8 cellular contexts compared by ENCODE assay signal in genomic region chr4:55397024-55397520, GRCh38. TPM values are rescaled to one million over a fixed set of nuclear protein-coding genes. Genes with fewer than 3 reads are reported as not detected.
A peak's percentile ranks its signal among the peaks of the same experiment; 100 is the strongest.
DNase-seq lines count a peak whose midpoint lies in the region; ATAC-seq and TF ChIP-seq lines count a peak whose summit lies in the region.

No MANE protein-coding gene starts in this region.

- ATAC-seq in mucosa of descending colon (no peak), HG02588 (IDR thresholded peaks at IDR 0.05; ENCODE audit: unreplicated experiment) (no peak), HG02885 (IDR thresholded peaks at IDR 0.05; ENCODE audit: poor library complexity, unreplicated experiment) (no peak)

- no peaks in the 10 kb centered on the region for H3K36me3 ChIP-seq in mucosa of descending colon (ENCODE audit: low read depth)

- peak; percentile 8 for DNase-seq in G401 (ENCODE audit: low spot score)
- DNase-seq in NCI-H69 (lab: John Stamatoyannopoulos, UW), result peak; percentile 40
- peak; percentile 28 for DNase-seq in choroid plexus epithelial cell (ENCODE audit: low read depth)
- DNase-seq in mucosa of descending colon, result no peak
- no peak for DNase-seq in activated effector memory CD4-positive, alpha-beta T cell treated with Interleukin-2 at 50 U/mL for 16 hours
- no peak for DNase-seq in NCI-H2107 treated with DMSO at 0.1 percent for 48 hours (lab: John Stamatoyannopoulos, UW; ENCODE audit: unreplicated experiment)

- H3K4me3 ChIP-seq in choroid plexus epithelial cell (ENCODE audit: low read depth, low read length) (peak overlapping the region; percentile 74), mucosa of descending colon (peak overlapping the region; percentile 92)

- intact Hi-C loops in mucosa of descending colon (cut with DNase I, micrococcal nuclease), result loop anchor here in 1 of 2 donors (10.0 kb wide), 1 partner anchor 52 kb away; the partner anchor contains the start of gene SRD5A3

- TF ChIP-seq CTCF in choroid plexus epithelial cell (conservative IDR thresholded peaks at IDR 0.05; ENCODE audit: low read depth, low read length) (no peak), mucosa of descending colon (IDR thresholded peaks at IDR 0.05) (no peak)

- peaks cover 26% of the 10 kb centered on the region for H3K4me1 ChIP-seq in mucosa of descending colon (ENCODE audit: low read depth)

- in situ Hi-C loops in G401 (cut with HindIII; ENCODE audit: low sequenced_read_pairs), result no loop called here

- H3K9me3 ChIP-seq in mucosa of descending colon, result no peaks in the 10 kb centered on the region

RNA-seq across cellular contexts. Expression of gene TMEM165, which starts 1.3 kb away (rescaled TPM):
- 87.8 and 127 TPM in 2 replicates for total RNA-seq in G401 (2014; rRNA removed; shearing (Covaris generic))
- 10 to 100 TPM; 56.4 to 85.8 (median 77.6) TPM for total RNA-seq in mucosa of descending colon

RNA-seq across cellular contexts. Expression of gene SRD5A3, which starts 51.0 kb away (rescaled TPM):
- 7.9 and 13.4 TPM in 2 replicates for total RNA-seq in G401 (2014; rRNA removed; shearing (Covaris generic))
- total RNA-seq in mucosa of descending colon, result 10 to 100 TPM in 2 of 3 donors, 1 to 10 TPM in 1; 5.9 to 14.7 (median 14.0) TPM

Comparison
In these comparisons a context has a peak if more than half of its experiments do, and no peak if none do; other contexts are left out.
1. DNase-seq: peak in G401 (single experiment), NCI-H69 (single experiment) and choroid plexus epithelial cell (single experiment); none in mucosa of descending colon (0 of 3), activated effector memory CD4-positive, alpha-beta T cell treated with Interleukin-2 at 50 U/mL for 16 hours (single experiment) and NCI-H2107 treated with DMSO at 0.1 percent for 48 hours (single experiment).